9 cellular contexts compared by ENCODE assay signal in the genomic region with DNA sequence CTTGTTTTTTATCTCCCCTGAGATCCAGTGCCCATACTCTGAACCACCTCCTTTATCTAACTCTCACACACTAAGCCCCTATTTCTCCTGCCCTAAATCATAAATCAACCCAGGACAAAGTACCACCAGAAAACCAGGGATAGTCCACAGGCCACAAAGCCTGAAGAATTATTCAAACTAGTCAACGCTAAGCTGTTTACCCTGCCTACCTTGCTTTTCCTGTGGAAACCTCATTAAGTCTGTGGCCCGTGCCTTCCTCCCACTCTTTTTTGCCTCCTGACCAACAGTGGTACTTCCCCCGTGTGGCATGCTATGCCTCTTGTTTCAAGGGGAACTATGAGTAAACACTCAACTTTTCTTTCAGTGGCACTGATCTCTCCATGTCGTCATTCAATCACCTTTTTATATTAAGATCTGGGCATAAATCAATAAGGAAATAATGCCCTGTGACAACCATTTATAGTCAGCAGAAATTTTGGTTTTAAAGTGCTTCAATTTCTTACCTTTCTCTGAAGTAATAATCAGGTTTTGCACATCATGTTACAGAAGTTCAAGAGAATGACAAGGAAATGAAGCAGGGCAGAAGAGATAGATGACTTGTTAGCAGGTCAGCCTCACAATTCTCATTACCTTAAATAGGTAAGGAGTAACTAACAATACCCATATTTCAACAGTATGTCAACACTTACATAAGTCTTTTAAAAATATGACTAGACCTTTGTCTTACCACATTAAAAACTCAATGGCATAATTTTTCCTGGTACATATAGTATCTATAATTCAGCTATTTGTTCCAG. TPM values are rescaled to one million over a fixed set of nuclear protein-coding genes. Genes with fewer than 3 reads are reported as not detected.
A peak's percentile ranks its signal among the peaks of the same experiment; 100 is the strongest.
DNase-seq lines count a peak whose midpoint lies in the region; ATAC-seq and TF ChIP-seq lines count a peak whose summit lies in the region.
"Had no signal": no experiment of that assay in that cellular context is flagged by ENCODE, and none has a peak within 500 bp of the region (broad histone marks: within the 10 kb centered on the region; RNA-seq: fewer than 3 reads in every experiment).

No MANE protein-coding gene starts in this region.

- peak; percentile 70 for ATAC-seq in HG03378 (IDR thresholded peaks at IDR 0.05; ENCODE audit: unreplicated experiment)
- ATAC-seq in activated B cell treated with CpG ODN at 0.5 μM for 24 hours (ENCODE audit: low read depth), result peak; percentile 95
- ATAC-seq in effector memory CD8-positive, alpha-beta T cell (replicated peaks), result peak; percentile 97
- peak; percentile 92 for ATAC-seq in stimulated activated memory B cell treated with anti-CD40 and anti-IgM and Interleukin-4, amounts not matched to agents 10 μg/mL and 1 μg/mL and 100 μg/mL, for 72 hours

- peaks cover 32% of the 10 kb centered on the region for H3K4me1 Mint-ChIP-seq in activated B cell treated with CpG ODN at 0.5 μM for 24 hours
- peaks cover 26 to 43% of the 10 kb centered on the region in 2 donors for H3K4me1 Mint-ChIP-seq in effector memory CD8-positive, alpha-beta T cell (ENCODE audit: low read depth in 2 of 2)
- peaks cover 30% of the 10 kb centered on the region for H3K4me1 Mint-ChIP-seq in stimulated activated memory B cell treated with anti-CD40 and anti-IgM and Interleukin-4, amounts not matched to agents 10 μg/mL and 1 μg/mL and 100 μg/mL, for 72 hours

- peak overlapping the region; percentile 12 for H3K4me3 Mint-ChIP-seq in activated B cell treated with CpG ODN at 0.5 μM for 24 hours
- peak overlapping the region; percentile 34 to 48 for H3K4me3 Mint-ChIP-seq in effector memory CD8-positive, alpha-beta T cell
- no peak overlapping the region for H3K4me3 Mint-ChIP-seq in stimulated activated memory B cell treated with anti-CD40 and anti-IgM and Interleukin-4, amounts not matched to agents 10 μg/mL and 1 μg/mL and 100 μg/mL, for 72 hours

- DNase-seq in GF-D8 (lab: John Stamatoyannopoulos, UW) (peak; percentile 77), activated B cell treated with CpG ODN at 0.5 μM for 24 hours (no peak), SIG-M5 treated with dmso at 0.1 percent for 504 hours (lab: John Stamatoyannopoulos, UW; ENCODE audit: unreplicated experiment) (no peak), NCI-H82 treated with DMSO at 0.1 percent for 48 hours (lab: John Stamatoyannopoulos, UW; ENCODE audit: unreplicated experiment) (no peak), T1000 (lab: John Stamatoyannopoulos, UW) (no peak)
- peak; percentile 24 to 34 (median 30) for DNase-seq in effector memory CD8-positive, alpha-beta T cell
- DNase-seq: right lobe of liver had no signal

- H3K36me3 Mint-ChIP-seq in activated B cell treated with CpG ODN at 0.5 μM for 24 hours (ENCODE audit: low read depth), result peaks cover 19% of the 10 kb centered on the region
- H3K36me3 Mint-ChIP-seq in effector memory CD8-positive, alpha-beta T cell (ENCODE audit: insufficient read depth), result no peaks in the 10 kb centered on the region
- peaks cover 9% of the 10 kb centered on the region for H3K36me3 Mint-ChIP-seq in stimulated activated memory B cell treated with anti-CD40 and anti-IgM and Interleukin-4, amounts not matched to agents 10 μg/mL and 1 μg/mL and 100 μg/mL, for 72 hours

- intact Hi-C loops in activated B cell treated with CpG ODN at 0.5 μM for 24 hours (cut with micrococcal nuclease), result loop anchor here (2.0 kb wide), 1 partner anchor 32 kb away; the partner anchor contains the start of gene EYA3

- no peaks in the 10 kb centered on the region for H3K27me3 Mint-ChIP-seq in activated B cell treated with CpG ODN at 0.5 μM for 24 hours
- no peaks in the 10 kb centered on the region for H3K27me3 Mint-ChIP-seq in effector memory CD8-positive, alpha-beta T cell
- H3K27me3 Mint-ChIP-seq in stimulated activated memory B cell treated with anti-CD40 and anti-IgM and Interleukin-4, amounts not matched to agents 10 μg/mL and 1 μg/mL and 100 μg/mL, for 72 hours, result no peaks in the 10 kb centered on the region

- CTCF ChIA-PET in activated B cell treated with CpG ODN at 0.5 μM for 24 hours (lab: Charles Lee), result interaction anchor here (0.9 to 1.4 kb wide), 2 partner anchors 32 to 153 kb away, joined by 4 to 6 read pairs; partner anchors contain the start of gene EYA3

- POLR2A ChIA-PET in activated B cell treated with CpG ODN at 0.5 μM for 24 hours (lab: Charles Lee), result interaction anchor here (0.6 kb wide), 1 partner anchor 64 kb away, joined by 6 read pairs; no protein-coding TSS in a partner anchor

- no peaks in the 10 kb centered on the region for H3K9me3 Mint-ChIP-seq in activated B cell treated with CpG ODN at 0.5 μM for 24 hours
- H3K9me3 Mint-ChIP-seq in effector memory CD8-positive, alpha-beta T cell, result no peaks in the 10 kb centered on the region
- H3K9me3 Mint-ChIP-seq in stimulated activated memory B cell treated with anti-CD40 and anti-IgM and Interleukin-4, amounts not matched to agents 10 μg/mL and 1 μg/mL and 100 μg/mL, for 72 hours, result no peaks in the 10 kb centered on the region

- no peak for TF ChIP-seq CTCF in activated B cell treated with CpG ODN at 0.5 μM for 24 hours (IDR thresholded peaks at IDR 0.05)

- peak overlapping the region; percentile 84 for H3K27ac Mint-ChIP-seq in activated B cell treated with CpG ODN at 0.5 μM for 24 hours
- peak overlapping the region; percentile 84 to 92 for H3K27ac Mint-ChIP-seq in effector memory CD8-positive, alpha-beta T cell
- peak overlapping the region; percentile 48 for H3K27ac Mint-ChIP-seq in stimulated activated memory B cell treated with anti-CD40 and anti-IgM and Interleukin-4, amounts not matched to agents 10 μg/mL and 1 μg/mL and 100 μg/mL, for 72 hours

RNA-seq across cellular contexts. Expression of gene EYA3, which starts 32.1 kb away (rescaled TPM):
- 26.7 and 31.0 TPM in 2 replicates for total RNA-seq in activated B cell treated with CpG ODN at 0.5 μM for 24 hours

Comparison
In these comparisons a context has a peak if more than half of its experiments do, and no peak if none do; other contexts are left out.
1. DNase-seq: peak in GF-D8 (single experiment) and effector memory CD8-positive, alpha-beta T cell (3 of 3); none in activated B cell treated with CpG ODN at 0.5 μM for 24 hours (single experiment), SIG-M5 treated with dmso at 0.1 percent for 504 hours (single experiment), NCI-H82 treated with DMSO at 0.1 percent for 48 hours (single experiment) and T1000 (single experiment).
2. Peak in every context shown above with its lines, with median percentiles within 50 percentile points of each other: ATAC-seq and H3K27ac Mint-ChIP-seq.